11 cellular contexts compared by ENCODE assay signal in the genomic region with DNA sequence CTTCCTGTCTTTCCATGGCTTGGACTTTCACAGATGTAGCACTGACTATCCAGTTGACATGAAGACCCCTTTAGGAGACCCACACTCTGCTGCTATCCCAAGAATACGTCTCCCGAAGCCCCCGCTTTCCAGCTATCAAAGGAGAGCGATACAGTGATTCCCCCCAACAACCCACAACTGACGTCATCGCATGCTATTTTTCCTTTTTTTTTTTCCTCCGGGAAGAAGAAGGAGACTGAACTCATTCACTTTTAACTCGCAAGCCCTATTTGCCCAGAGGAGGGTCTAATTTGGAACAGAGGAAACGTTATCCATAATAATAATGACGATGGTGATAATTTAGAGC. TPM values are rescaled to one million over a fixed set of nuclear protein-coding genes. Genes with fewer than 3 reads are reported as not detected.
DNase-seq lines count a peak whose midpoint lies in the region; ATAC-seq and TF ChIP-seq lines count a peak whose summit lies in the region.
"Had no signal": no experiment of that assay in that cellular context is flagged by ENCODE, and none has a peak within 500 bp of the region (broad histone marks: within the 10 kb centered on the region; RNA-seq: fewer than 3 reads in every experiment).

No MANE protein-coding gene starts in this region.

- H3K4me3 ChIP-seq in HUES64 (ENCODE audit: low read length) (peak overlapping the region; percentile 62), mammary epithelial cell (replicated peaks in 1 of 3; ENCODE audit: insufficient read depth in 1 of 3, low read depth in 2 of 3, low read length in 3 of 3) (no peak overlapping the region), stomach smooth muscle (ENCODE audit: low read length in 2 of 2) (peak overlapping the region; percentile 51 to 75)

- H3K9me3 ChIP-seq in HUES64 (ENCODE audit: insufficient read depth, low read depth, low read length) (no peaks in the 10 kb centered on the region), mammary epithelial cell (replicated peaks; ENCODE audit: insufficient read depth, low read length) (no peaks in the 10 kb centered on the region), stomach smooth muscle (ENCODE audit: control insufficient read depth in 2 of 2, low read length in 2 of 2) (no peaks in the 10 kb centered on the region)

- dilution Hi-C loops in mammary epithelial cell (cut with HindIII; ENCODE audit: low sequenced_read_pairs): no loop called here

- peak overlapping the region; percentile 99 for H3K4me2 ChIP-seq in mammary epithelial cell (ENCODE audit: insufficient read depth, low read depth, low read length)

- ATAC-seq in GM21576 (IDR thresholded peaks at IDR 0.05; ENCODE audit: unreplicated experiment) (no peak), GM18498 (IDR thresholded peaks at IDR 0.05; ENCODE audit: unreplicated experiment) (no peak)
- ATAC-seq: natural killer cell treated with Interleukin-12 subunit alpha and Interleukin-12 subunit beta and Interleukin-15 and Interleukin-18, amount 100 ng/mL, for 72 hours had no signal

- TF ChIP-seq CTCF in mammary epithelial cell (conservative IDR thresholded peaks at IDR 0.05 in 1 of 2, IDR thresholded peaks at IDR 0.05 in 1 of 2; ENCODE audit: extremely low read depth in 1 of 2, insufficient read depth in 1 of 2, low read depth in 1 of 2, low read length in 2 of 2): no peak

- no peaks in the 10 kb centered on the region; the same call in 1 of the 2 replicates for H3K36me3 ChIP-seq in HUES64 (ENCODE audit: insufficient read depth, low read length)
- H3K36me3 ChIP-seq in mammary epithelial cell (ENCODE audit: insufficient read depth, low read length): no peaks in the 10 kb centered on the region
- H3K36me3 ChIP-seq in stomach smooth muscle (ENCODE audit: control insufficient read depth in 2 of 2, insufficient read depth in 2 of 2, low read length in 2 of 2): no peaks in the 10 kb centered on the region

- H3K27me3 ChIP-seq in HUES64 (ENCODE audit: insufficient read depth, low read length): peaks cover 63% of the 10 kb centered on the region
- peaks cover 9% of the 10 kb centered on the region for H3K27me3 ChIP-seq in mammary epithelial cell (ENCODE audit: insufficient read depth, low read length)
- peaks cover 9 to 23% of the 10 kb centered on the region in 2 donors for H3K27me3 ChIP-seq in stomach smooth muscle (ENCODE audit: control insufficient read depth in 1 of 2, insufficient read depth in 2 of 2, low read length in 2 of 2)

- BruUV-seq in mammary epithelial cell (replicated peaks; lab: Mats Ljungman, UMichigan): no TSS peak

- H3K9ac ChIP-seq in HUES64 (ENCODE audit: low read depth, low read length) (no peak overlapping the region; the same call in 1 of the 2 replicates), mammary epithelial cell (ENCODE audit: insufficient read depth, low read length) (no peak overlapping the region), stomach smooth muscle (ENCODE audit: low read length in 2 of 2) (peak overlapping the region; percentile 62 to 64)

- in situ Hi-C loops in mammary epithelial cell (cut with MboI; ENCODE audit: low sequenced_read_pairs in 2 of 2): loop anchor here (10.0 to 25.0 kb wide), 3 partner anchors 332 to 568 kb away; no protein-coding TSS in a partner anchor

- H2AFZ ChIP-seq in mammary epithelial cell (ENCODE audit: low read depth, low read length): peak overlapping the region; percentile 86

- 4% methylated on average over 10 of the region's 10 CpGs for WGBS in HUES64
- WGBS in mammary epithelial cell (ENCODE audit: low coverage, missing lambda C conversion rate): 0% methylated on average over 9 of the region's 10 CpGs

- no peaks in the 10 kb centered on the region for H4K20me1 ChIP-seq in mammary epithelial cell (ENCODE audit: insufficient read depth, low read length)

- no peak overlapping the region for H3K27ac ChIP-seq in HUES64 (ENCODE audit: low read depth, low read length)
- no peak overlapping the region for H3K27ac ChIP-seq in mammary epithelial cell (ENCODE audit: insufficient read depth, low read depth, low read length)
- H3K27ac ChIP-seq in stomach smooth muscle (ENCODE audit: low read length): peak overlapping the region; percentile 78

- CTCF ChIA-PET in mammary epithelial cell (lab: Charles Lee; ENCODE audit: low non-redundant PET): no interaction called here

- H3K79me2 ChIP-seq in mammary epithelial cell (ENCODE audit: insufficient read depth, low read length): no peaks in the 10 kb centered on the region

- DNase-seq in mammary epithelial cell (no peak), kidney tubule cell (ENCODE audit: low spot score) (peak; percentile 57), iPS-NIHi7 (ENCODE audit: extremely low spot score) (no peak), NCI-H345 treated with DMSO at 0.1 percent for 48 hours (lab: John Stamatoyannopoulos, UW; ENCODE audit: unreplicated experiment) (no peak)
- DNase-seq: activated CD4-positive, CD25-positive, alpha-beta regulatory T cell; NCI-H2107 had no signal

- intact Hi-C loops in mammary epithelial cell (cut with micrococcal nuclease): no loop called here

- peaks cover 28% of the 10 kb centered on the region for H3K4me1 ChIP-seq in HUES64 (ENCODE audit: insufficient read depth, low read length)
- H3K4me1 ChIP-seq in mammary epithelial cell (ENCODE audit: insufficient read depth, low read length): peaks cover 23% of the 10 kb centered on the region
- peaks cover 16% of the 10 kb centered on the region for H3K4me1 ChIP-seq in stomach smooth muscle (ENCODE audit: control insufficient read depth, insufficient read depth, low read length)

RNA-seq across cellular contexts. Expression of gene PAPPA, which starts 2.1 kb away (rescaled TPM):
- 1.4 TPM for polyA plus RNA-seq in HUES64 (2013, experiment 1 of 2)
- polyA plus RNA-seq in HUES64 (2013, experiment 2 of 2): 2.2 TPM
- total RNA-seq in mammary epithelial cell: under 1 TPM in 1 of 2 donors, not detected in 1; 0.33 TPM
- 0.06 TPM for polyA plus RNA-seq in mammary epithelial cell
- not detected for polyA minus RNA-seq in mammary epithelial cell
- total RNA-seq: natural killer cell treated with Interleukin-12 subunit alpha and Interleukin-12 subunit beta and Interleukin-15 and Interleukin-18, amount 100 ng/mL, for 72 hours had no signal

Comparison
In these comparisons a context has a peak if more than half of its experiments do, and no peak if none do; other contexts are left out.
1. H3K4me3 ChIP-seq: peak in HUES64 (single experiment) and stomach smooth muscle (2 of 2); none in mammary epithelial cell (0 of 3).
2. H3K9ac ChIP-seq: peak in stomach smooth muscle (2 of 2); none in HUES64 (single experiment) and mammary epithelial cell (single experiment).